21 cellular contexts compared by ENCODE assay signal in the genomic region with DNA sequence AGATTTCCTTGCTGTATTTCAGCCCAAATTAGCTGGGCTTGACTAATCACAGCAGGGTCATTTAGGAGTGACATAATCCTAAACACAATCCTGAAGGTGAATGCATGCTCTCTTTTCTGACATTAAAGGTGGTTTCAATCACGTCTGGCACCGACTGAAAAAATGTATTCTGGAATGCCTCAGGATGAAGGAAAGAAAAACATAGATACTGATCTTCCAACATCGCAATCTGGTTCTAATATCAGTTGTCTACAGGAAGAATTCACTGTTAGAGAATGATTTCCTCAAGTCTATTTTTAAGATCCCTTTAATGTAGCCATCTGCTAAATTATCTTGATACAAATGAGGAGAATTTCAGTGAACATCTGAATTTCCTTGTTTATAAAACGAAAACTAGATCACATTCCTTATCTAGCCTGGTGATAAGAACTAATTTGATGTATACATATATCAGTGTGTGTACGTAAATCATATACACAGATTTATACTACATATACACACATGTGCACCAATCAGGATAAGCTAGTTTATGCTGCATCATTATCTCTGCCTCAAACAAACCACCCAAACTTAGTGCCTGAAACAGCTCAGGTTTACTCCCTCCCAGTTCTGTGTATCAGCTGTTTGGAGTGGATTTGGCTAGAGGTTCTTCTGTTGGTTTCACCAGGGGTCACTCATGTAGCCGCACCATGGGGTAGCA. TPM values are rescaled to one million over a fixed set of nuclear protein-coding genes. Genes with fewer than 3 reads are reported as not detected.
"Had no signal": no experiment of that assay in that cellular context is flagged by ENCODE, and none has a peak within 500 bp of the region (broad histone marks: within the 10 kb centered on the region; RNA-seq: fewer than 3 reads in every experiment).

No MANE protein-coding gene starts in this region.

- H3K4me3 Mint-ChIP-seq: activated CD8-positive, alpha-beta memory T cell treated with anti-CD3 and anti-CD28 coated beads, Interleukin-2, amount 10 ng/mL, durations not matched to agents 7 days and 5 days; activated naive CD8-positive, alpha-beta T cell had no signal

- H3K4me1 Mint-ChIP-seq: activated CD8-positive, alpha-beta memory T cell treated with anti-CD3 and anti-CD28 coated beads, Interleukin-2, amount 10 ng/mL, durations not matched to agents 7 days and 5 days had no signal

- H3K36me3 Mint-ChIP-seq: activated CD8-positive, alpha-beta memory T cell treated with anti-CD3 and anti-CD28 coated beads, Interleukin-2, amount 10 ng/mL, durations not matched to agents 7 days and 5 days; activated naive CD8-positive, alpha-beta T cell had no signal

- H3K4me1 ChIP-seq: breast epithelium, gastrocnemius medialis, suprapubic skin had no signal

- H3K36me3 ChIP-seq: breast epithelium, gastrocnemius medialis, suprapubic skin had no signal

- H3K27me3 ChIP-seq: dorsolateral prefrontal cortex, gastrocnemius medialis, suprapubic skin had no signal

- FAIRE-seq: kidney, urothelium cell line had no signal

- DNase-seq: activated CD4-positive, alpha-beta T cell treated with anti-CD3 and anti-CD28 coated beads for 1 hour; activated CD4-positive, alpha-beta T cell treated with anti-CD3 and anti-CD28 coated beads, Interleukin-2, amount 50 U/mL, for 48 hours; activated CD8-positive, alpha-beta memory T cell treated with anti-CD3 and anti-CD28 coated beads, Interleukin-2, amount 10 ng/mL, durations not matched to agents 7 days and 5 days; activated gamma-delta T cell; activated T-cell treated with anti-CD3 and anti-CD28 coated beads, Interleukin-2, amount 50 U/mL, for 48 hours; anterior cingulate cortex; dorsolateral prefrontal cortex; gastrocnemius medialis; kidney; left ventricle myocardium superior; stimulated activated naive CD8-positive, alpha-beta T cell treated with anti-CD3 and anti-CD28 coated beads, Interleukin-15, Interleukin-2, amounts not matched to agents 100 U/mL and 50 U/mL, for 24 hours; T-helper 9 cell had no signal

- ATAC-seq: activated CD8-positive, alpha-beta memory T cell treated with anti-CD3 and anti-CD28 coated beads, Interleukin-2, amount 10 ng/mL, durations not matched to agents 7 days and 5 days; esophagus mucosa; gastrocnemius medialis; left ventricle myocardium superior; sciatic nerve; stimulated activated naive CD8-positive, alpha-beta T cell treated with anti-CD3 and anti-CD28 coated beads, Interleukin-15, Interleukin-2, amounts not matched to agents 100 U/mL and 50 U/mL, for 24 hours had no signal

- H3K4me3 ChIP-seq: breast epithelium, dorsolateral prefrontal cortex, gastrocnemius medialis, suprapubic skin had no signal

- H3K9me3 ChIP-seq: gastrocnemius medialis, suprapubic skin had no signal

- H3K27ac ChIP-seq: breast epithelium, dorsolateral prefrontal cortex, gastrocnemius medialis, suprapubic skin had no signal

- H3K27me3 Mint-ChIP-seq: activated CD8-positive, alpha-beta memory T cell treated with anti-CD3 and anti-CD28 coated beads, Interleukin-2, amount 10 ng/mL, durations not matched to agents 7 days and 5 days; activated naive CD8-positive, alpha-beta T cell had no signal

- H3K27ac Mint-ChIP-seq: activated CD8-positive, alpha-beta memory T cell treated with anti-CD3 and anti-CD28 coated beads, Interleukin-2, amount 10 ng/mL, durations not matched to agents 7 days and 5 days; activated naive CD8-positive, alpha-beta T cell had no signal

RNA-seq across cellular contexts. Expression of a gene that starts 31.3 kb away (rescaled TPM):
- total RNA-seq: activated CD8-positive, alpha-beta memory T cell treated with anti-CD3 and anti-CD28 coated beads, Interleukin-2, amount 10 ng/mL, durations not matched to agents 7 days and 5 days; breast epithelium; esophagus mucosa; gastrocnemius medialis; kidney; left ventricle myocardium superior; mesenteric fat pad; osteoblast; pulmonary artery endothelial cell; sciatic nerve; suprapubic skin had no signal
